ENCODE assay signal across 20 cellular contexts in genomic region chr6:74940211-74940610, GRCh38.
DNase-seq lines count a peak whose midpoint lies in the region; ATAC-seq and TF ChIP-seq lines count a peak whose summit lies in the region.
"Had no signal": no experiment of that assay in that cellular context is flagged by ENCODE, and none has a peak within 500 bp of the region (broad histone marks: within the 10 kb centered on the region; RNA-seq: fewer than 3 reads in every experiment).

No MANE protein-coding gene starts in this region.

- H3K4me2 ChIP-seq in GM23338 (no peak overlapping the region), smooth muscle cell (no peak overlapping the region)
- H3K4me2 ChIP-seq: SK-N-SH had no signal

- H2AFZ ChIP-seq in GM23338: 0 out of 2 replicates have a peak overlapping the region, but pooled peaks have one; percentile 28
- no peak overlapping the region for H2AFZ ChIP-seq in smooth muscle cell (ENCODE audit: low read depth)

- no peak overlapping the region for H3K4me3 Mint-ChIP-seq in GM23338
- H3K4me3 Mint-ChIP-seq: CD8-positive, alpha-beta T cell had no signal

- H3K9ac ChIP-seq in smooth muscle cell (ENCODE audit: low read depth): no peak overlapping the region
- H3K9ac ChIP-seq: SK-N-SH had no signal

- H3K36me3 Mint-ChIP-seq in GM23338 (ENCODE audit: low read depth): no peaks in the 10 kb centered on the region
- H3K36me3 Mint-ChIP-seq: CD8-positive, alpha-beta T cell had no signal

- H3K27me3 ChIP-seq in GM23338 (ENCODE audit: insufficient read depth): no peaks in the 10 kb centered on the region
- no peaks in the 10 kb centered on the region for H3K27me3 ChIP-seq in smooth muscle cell (ENCODE audit: low read depth)

- H3K27ac ChIP-seq in GM23338 (ENCODE audit: low read depth): no peak overlapping the region
- peak overlapping the region; percentile 20 for H3K27ac ChIP-seq in smooth muscle cell (ENCODE audit: low read depth)
- H3K27ac ChIP-seq: RWPE1 had no signal

- H3F3A ChIP-seq in GM23338 (replicated peaks; ENCODE audit: low read depth): no peaks in the 10 kb centered on the region
- H3F3A ChIP-seq in smooth muscle cell (ENCODE audit: low read depth): peaks cover 6% of the 10 kb centered on the region

- no peaks in the 10 kb centered on the region for H3K4me1 Mint-ChIP-seq in GM23338

- TF ChIP-seq CTCF in GM23338 (conservative IDR thresholded peaks at IDR 0.05; ENCODE audit: low read depth in 2 of 2): no peak
- no peak for TF ChIP-seq CTCF in smooth muscle cell (IDR thresholded peaks at IDR 0.05; ENCODE audit: borderline replicate concordance, insufficient read depth, poor library complexity, severe bottlenecking)

- H3K79me2 ChIP-seq in GM23338 (replicated peaks; ENCODE audit: insufficient read depth): no peaks in the 10 kb centered on the region
- no peaks in the 10 kb centered on the region for H3K79me2 ChIP-seq in smooth muscle cell (ENCODE audit: low read depth)

- H3K27me3 Mint-ChIP-seq in GM23338 (ENCODE audit: insufficient read depth, low read depth, poor library complexity): no peaks in the 10 kb centered on the region

- H3K9me2 ChIP-seq in GM23338 (ENCODE audit: insufficient read depth): peaks cover 3% of the 10 kb centered on the region; the same call in 1 of the 2 replicates
- H3K9me2 ChIP-seq: SK-N-SH had no signal

- H3K27ac Mint-ChIP-seq in GM23338: no peak overlapping the region
- H3K27ac Mint-ChIP-seq: CD8-positive, alpha-beta T cell had no signal

- DNase-seq in GM23338 (ENCODE audit: low spot score): no peak
- DNase-seq in amniotic epithelial cell (ENCODE audit: low read depth): peak; percentile 17
- DNase-seq in fibroblast of peridontal ligament (ENCODE audit: extremely low read depth): peak; percentile 60
- DNase-seq in smooth muscle cell (lab: John Stamatoyannopoulos, UW; ENCODE audit: unreplicated experiment): no peak
- DNase-seq in Right ventricle myocardium inferior (ENCODE audit: missing footprints): no peak
- DNase-seq in NCI-H2029 treated with DMSO at 0.1 percent for 48 hours (lab: John Stamatoyannopoulos, UW): no peak
- DNase-seq in activated CD4-positive, alpha-beta T cell treated with anti-CD3 and anti-CD28 coated beads for 48 hours: no peak
- DNase-seq: C1 segment of cervical spinal cord; CD8-positive, alpha-beta T cell; GDM1; GOT3; KBM-7; NCI-H1436 treated with DMSO at 0.1 percent for 48 hours; NCI-H1930; NCI-H2227 treated with DMSO at 0.1 percent for 48 hours; NCI-H510A; SIG-M5; SK-N-SH had no signal

- no peaks in the 10 kb centered on the region for H3K9me3 ChIP-seq in smooth muscle cell (replicated peaks; ENCODE audit: low read depth)
- H3K9me3 ChIP-seq: SK-N-SH had no signal

- H3K36me3 ChIP-seq in GM23338 (ENCODE audit: insufficient read depth) (no peaks in the 10 kb centered on the region), smooth muscle cell (ENCODE audit: low read depth) (no peaks in the 10 kb centered on the region)

- H4K20me1 ChIP-seq in GM23338 (replicated peaks; ENCODE audit: insufficient read depth) (no peaks in the 10 kb centered on the region), smooth muscle cell (ENCODE audit: low read depth) (no peaks in the 10 kb centered on the region)

- ATAC-seq in GM23338 (no peak), Right ventricle myocardium inferior (no peak)
- ATAC-seq: CD8-positive, alpha-beta T cell; HepG2 had no signal

- WGBS in smooth muscle cell (ENCODE audit: low lambda C conversion rate): 66% methylated on average over 2 of the region's 2 CpGs

- H3K9me3 Mint-ChIP-seq in GM23338: no peaks in the 10 kb centered on the region

- H3K4me3 ChIP-seq in GM23338 (no peak overlapping the region), smooth muscle cell (no peak overlapping the region)

- H3K4me1 ChIP-seq in GM23338 (ENCODE audit: insufficient read depth): no peaks in the 10 kb centered on the region
- no peaks in the 10 kb centered on the region for H3K4me1 ChIP-seq in smooth muscle cell (ENCODE audit: low read depth)

- intact Hi-C loops in Right ventricle myocardium inferior (cut with DNase I): no loop called here

TF ChIP-seq in GM23338, 12 proteins besides CTCF, POLR2A, EP300 and RAD21:
- no peak for TF ChIP-seq NANOG (IDR thresholded peaks at IDR 0.05; ENCODE audit: borderline replicate concordance)
- no peak for TF ChIP-seq JUNB (IDR thresholded peaks at IDR 0.05; ENCODE audit: unreplicated experiment)

Comparison
In these comparisons a context has a peak if more than half of its experiments do, and no peak if none do; other contexts are left out.
1. DNase-seq: peak in amniotic epithelial cell (single experiment) and fibroblast of peridontal ligament (single experiment); none in GM23338 (single experiment), smooth muscle cell (single experiment), Right ventricle myocardium inferior (single experiment), NCI-H2029 treated with DMSO at 0.1 percent for 48 hours (single experiment) and activated CD4-positive, alpha-beta T cell treated with anti-CD3 and anti-CD28 coated beads for 48 hours (single experiment).